ENCODE assay signal across 10 cellular contexts in the genomic region with DNA sequence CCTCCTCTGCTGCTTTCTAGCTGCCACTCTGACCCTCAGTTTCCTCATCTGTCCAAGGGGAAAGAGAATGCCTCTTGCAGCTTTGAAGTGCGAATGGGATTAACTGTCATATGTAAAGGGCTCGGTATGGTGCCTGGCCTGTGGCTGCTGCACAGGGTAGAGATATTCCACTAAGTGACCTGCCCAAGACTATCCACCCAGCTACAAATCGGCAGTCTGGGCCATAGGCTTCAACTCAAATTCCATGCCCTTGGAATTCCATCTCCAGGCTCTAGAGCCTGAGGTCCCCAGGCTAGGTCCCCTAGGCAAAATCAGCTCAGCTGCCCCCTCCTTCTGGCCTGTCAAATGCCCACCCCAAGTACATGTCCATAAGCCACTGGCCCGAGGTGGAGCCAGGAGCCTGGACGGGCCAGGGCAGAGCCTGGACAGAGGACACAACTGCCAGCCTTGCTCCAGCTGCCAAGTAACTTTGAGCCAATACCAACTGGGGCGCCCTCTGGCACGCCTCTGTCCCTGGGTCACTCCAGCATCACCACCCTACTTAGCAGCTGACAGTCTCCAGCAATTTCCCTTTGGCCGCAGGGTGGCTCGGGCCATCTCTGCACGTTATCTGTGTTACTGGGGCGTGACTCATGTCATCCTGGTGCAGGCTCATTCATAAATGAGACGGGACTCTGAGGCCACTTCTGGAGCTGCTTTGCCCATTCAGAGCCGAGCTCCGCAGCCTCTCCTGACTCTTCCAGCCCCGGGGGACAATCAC. TPM values are rescaled to one million over a fixed set of nuclear protein-coding genes. Genes with fewer than 3 reads are reported as not detected.
DNase-seq lines count a peak whose midpoint lies in the region; ATAC-seq and TF ChIP-seq lines count a peak whose summit lies in the region.
"Had no signal": no experiment of that assay in that cellular context is flagged by ENCODE, and none has a peak within 500 bp of the region (broad histone marks: within the 10 kb centered on the region; RNA-seq: fewer than 3 reads in every experiment).

No MANE protein-coding gene starts in this region.

- no peaks in the 10 kb centered on the region for H3K27me3 ChIP-seq in heart right ventricle

- no peaks in the 10 kb centered on the region for H3K79me2 ChIP-seq in OCI-LY7 (ENCODE audit: insufficient read depth, low read depth, low read length)

- H3K27me3 Mint-ChIP-seq in activated CD4-positive, alpha-beta T cell treated with anti-CD3 and anti-CD28 coated beads, Interleukin-2, amount 10 ng/mL, durations not matched to agents 24 days and 14 days: no peaks in the 10 kb centered on the region
- no peaks in the 10 kb centered on the region for H3K27me3 Mint-ChIP-seq in activated naive CD8-positive, alpha-beta T cell treated with anti-CD3 and anti-CD28 coated beads for 36 hours
- H3K27me3 Mint-ChIP-seq: stimulated activated naive CD8-positive, alpha-beta T cell treated with anti-CD3 and anti-CD28 coated beads, Interleukin-15, Interleukin-2, amounts not matched to agents 100 ng/mL and 50 ng/mL, for 24 hours had no signal

- H3K4me3 ChIP-seq in OCI-LY7 (ENCODE audit: low read depth, low read length, poor library complexity, severe bottlenecking): peak overlapping the region; percentile 1
- no peak overlapping the region for H3K4me3 ChIP-seq in heart right ventricle

- DNase-seq in Right ventricle myocardium superior (peak; percentile 69), cardiac septum (ENCODE audit: low spot score) (no peak), OCI-LY7 (ENCODE audit: low spot score) (peak; percentile 78), heart right ventricle (peak; percentile 51 to 60)
- DNase-seq in activated CD4-positive, alpha-beta T cell treated with anti-CD3 and anti-CD28 coated beads, Interleukin-2, amount 10 ng/mL, durations not matched to agents 24 days and 14 days: no peak
- no peak for DNase-seq in activated naive CD8-positive, alpha-beta T cell treated with anti-CD3 and anti-CD28 coated beads for 36 hours
- no peak for DNase-seq in activated CD8-positive, alpha-beta memory T cell treated with anti-CD3 and anti-CD28 coated beads for 24 hours
- DNase-seq: cortex of kidney had no signal

- H3K9me3 Mint-ChIP-seq in activated CD4-positive, alpha-beta T cell treated with anti-CD3 and anti-CD28 coated beads, Interleukin-2, amount 10 ng/mL, durations not matched to agents 24 days and 14 days: no peaks in the 10 kb centered on the region
- H3K9me3 Mint-ChIP-seq in activated naive CD8-positive, alpha-beta T cell treated with anti-CD3 and anti-CD28 coated beads for 36 hours: no peaks in the 10 kb centered on the region
- H3K9me3 Mint-ChIP-seq: stimulated activated naive CD8-positive, alpha-beta T cell treated with anti-CD3 and anti-CD28 coated beads, Interleukin-15, Interleukin-2, amounts not matched to agents 100 ng/mL and 50 ng/mL, for 24 hours had no signal

- CTCF ChIA-PET in OCI-LY7 (lab: Charles Lee; ENCODE audit: unreplicated experiment): interaction anchor here (1.0 to 1.5 kb wide), 2 partner anchors 29 to 197 kb away, joined by 3 read pairs; no protein-coding TSS in a partner anchor

- no TSS peak for BruUV-seq in OCI-LY7 (replicated peaks; lab: Mats Ljungman, UMichigan)

- no peaks in the 10 kb centered on the region for H3K9me2 ChIP-seq in OCI-LY7 (ENCODE audit: insufficient read depth, low read length)

- POLR2A ChIA-PET in OCI-LY7 (lab: Charles Lee): interaction anchor here (0.5 to 1.7 kb wide), 6 partner anchors 9 to 527 kb away, joined by 3 to 7 read pairs (median 4); no protein-coding TSS in a partner anchor

- H3K36me3 Mint-ChIP-seq in activated CD4-positive, alpha-beta T cell treated with anti-CD3 and anti-CD28 coated beads, Interleukin-2, amount 10 ng/mL, durations not matched to agents 24 days and 14 days (ENCODE audit: low read depth): no peaks in the 10 kb centered on the region
- H3K36me3 Mint-ChIP-seq in activated naive CD8-positive, alpha-beta T cell treated with anti-CD3 and anti-CD28 coated beads for 36 hours: peaks cover 4% of the 10 kb centered on the region

- H4K20me1 ChIP-seq in OCI-LY7 (ENCODE audit: insufficient read depth, low read length): no peaks in the 10 kb centered on the region

- H3K27ac ChIP-seq in OCI-LY7 (ENCODE audit: low read depth, low read length, poor library complexity, severe bottlenecking) (peak overlapping the region; percentile 96), heart right ventricle (no peak overlapping the region)

- H2AFZ ChIP-seq in OCI-LY7 (ENCODE audit: low read length): peak overlapping the region; percentile 47; the same call in 1 of the 2 replicates

- H3K4me1 ChIP-seq in OCI-LY7 (ENCODE audit: insufficient read depth, low read length, poor library complexity, severe bottlenecking) (peaks cover 76% of the 10 kb centered on the region), heart right ventricle (peaks cover 0 to 13% (median 5%) of the 10 kb centered on the region in 9 donors)

- TF ChIP-seq CTCF in OCI-LY7 (conservative IDR thresholded peaks at IDR 0.05; ENCODE audit: low read length) (peak; percentile 64), heart right ventricle (IDR thresholded peaks at IDR 0.05) (peak in 3 of 9 donors; percentile 6 to 23 (median 7))

- peaks cover 39% of the 10 kb centered on the region for H3K4me1 Mint-ChIP-seq in activated CD4-positive, alpha-beta T cell treated with anti-CD3 and anti-CD28 coated beads, Interleukin-2, amount 10 ng/mL, durations not matched to agents 24 days and 14 days
- H3K4me1 Mint-ChIP-seq in activated naive CD8-positive, alpha-beta T cell treated with anti-CD3 and anti-CD28 coated beads for 36 hours: peaks cover 47% of the 10 kb centered on the region

- 43 to 50% methylated on average over 15 of the region's 15 CpGs for WGBS in heart right ventricle, 2 donors

- ATAC-seq in Right ventricle myocardium superior (ENCODE audit: poor library complexity) (peak; percentile 97), heart right ventricle (peak; percentile 72 to 94 (median 90)), HG03439 (IDR thresholded peaks at IDR 0.05; ENCODE audit: unreplicated experiment) (no peak)

- H3K27ac Mint-ChIP-seq in activated CD4-positive, alpha-beta T cell treated with anti-CD3 and anti-CD28 coated beads, Interleukin-2, amount 10 ng/mL, durations not matched to agents 24 days and 14 days: no peak overlapping the region
- H3K27ac Mint-ChIP-seq in activated naive CD8-positive, alpha-beta T cell treated with anti-CD3 and anti-CD28 coated beads for 36 hours: no peak overlapping the region
- H3K27ac Mint-ChIP-seq: stimulated activated naive CD8-positive, alpha-beta T cell treated with anti-CD3 and anti-CD28 coated beads, Interleukin-15, Interleukin-2, amounts not matched to agents 100 ng/mL and 50 ng/mL, for 24 hours had no signal

- intact Hi-C loops in Right ventricle myocardium superior (cut with DNase I): no loop called here
- intact Hi-C loops in cardiac septum (cut with DNase I): loop anchor here (5.0 to 10.0 kb wide), 2 partner anchors 52 to 105 kb away; no protein-coding TSS in a partner anchor
- intact Hi-C loops in OCI-LY7 (cut with micrococcal nuclease; ENCODE audit: unreplicated experiment): no loop called here
- intact Hi-C loops in heart right ventricle (cut with DNase I): loop anchor here in 1 of 10 donors (5.0 kb wide), 1 partner anchor 155 kb away; no protein-coding TSS in a partner anchor
- intact Hi-C loops in activated CD4-positive, alpha-beta T cell treated with anti-CD3 and anti-CD28 coated beads, Interleukin-2, amount 10 ng/mL, durations not matched to agents 24 days and 14 days (cut with micrococcal nuclease): no loop called here

- H3K4me2 ChIP-seq in OCI-LY7 (ENCODE audit: low read length): peak overlapping the region; percentile 62

- H3K9me3 ChIP-seq in OCI-LY7 (ENCODE audit: low read length) (no peaks in the 10 kb centered on the region), heart right ventricle (no peaks in the 10 kb centered on the region)

- H3K4me3 Mint-ChIP-seq in activated CD4-positive, alpha-beta T cell treated with anti-CD3 and anti-CD28 coated beads, Interleukin-2, amount 10 ng/mL, durations not matched to agents 24 days and 14 days: no peak overlapping the region
- H3K4me3 Mint-ChIP-seq in activated naive CD8-positive, alpha-beta T cell treated with anti-CD3 and anti-CD28 coated beads for 36 hours: no peak overlapping the region
- H3K4me3 Mint-ChIP-seq: stimulated activated naive CD8-positive, alpha-beta T cell treated with anti-CD3 and anti-CD28 coated beads, Interleukin-15, Interleukin-2, amounts not matched to agents 100 ng/mL and 50 ng/mL, for 24 hours had no signal

- H3K36me3 ChIP-seq in OCI-LY7 (ENCODE audit: insufficient read depth, low read length): no peaks in the 10 kb centered on the region
- no peaks in the 10 kb centered on the region for H3K36me3 ChIP-seq in heart right ventricle

RNA-seq across cellular contexts. Expression of a gene that starts 57.1 kb away (rescaled TPM):
- total RNA-seq in Right ventricle myocardium superior (1.0 TPM), cardiac septum (3.0 TPM), OCI-LY7 (2022) (0.22 and 0.32 TPM in 2 replicates), heart right ventricle (1 to 10 TPM; 1.0 to 4.2 (median 2.3) TPM)
- total RNA-seq in OCI-LY7 (2014; rRNA removed; shearing (Covaris generic)): 1.8 and 3.5 TPM in 2 replicates
- 1 to 10 TPM in 1 of 2 donors, under 1 TPM in 1; 0.44 to 1.1 TPM for polyA plus RNA-seq in heart right ventricle
- total RNA-seq in activated CD4-positive, alpha-beta T cell treated with anti-CD3 and anti-CD28 coated beads, Interleukin-2, amount 10 ng/mL, durations not matched to agents 24 days and 14 days: 0.42 and 0.52 TPM in 2 replicates
- total RNA-seq in activated naive CD8-positive, alpha-beta T cell treated with anti-CD3 and anti-CD28 coated beads for 36 hours: 1 to 10 TPM; 1.4 to 1.6 TPM

Comparison
In these comparisons a context has a peak if more than half of its experiments do, and no peak if none do; other contexts are left out.
1. DNase-seq: peak in Right ventricle myocardium superior (single experiment), OCI-LY7 (single experiment) and heart right ventricle (2 of 2); none in cardiac septum (single experiment), activated CD4-positive, alpha-beta T cell treated with anti-CD3 and anti-CD28 coated beads, Interleukin-2, amount 10 ng/mL, durations not matched to agents 24 days and 14 days (single experiment), activated naive CD8-positive, alpha-beta T cell treated with anti-CD3 and anti-CD28 coated beads for 36 hours (single experiment) and activated CD8-positive, alpha-beta memory T cell treated with anti-CD3 and anti-CD28 coated beads for 24 hours (single experiment).